9 cellular contexts compared by ENCODE assay signal in genomic region chr4:168585168-168586091, GRCh38.
DNase-seq lines count a peak whose midpoint lies in the region; ATAC-seq and TF ChIP-seq lines count a peak whose summit lies in the region.
"Had no signal": no experiment of that assay in that cellular context is flagged by ENCODE, and none has a peak within 500 bp of the region (broad histone marks: within the 10 kb centered on the region; RNA-seq: fewer than 3 reads in every experiment).

No MANE protein-coding gene starts in this region.

- H3K27me3 Mint-ChIP-seq in stimulated activated naive B cell treated with anti-CD40 and anti-IgM and Interleukin-4, amounts not matched to agents 10 μg/mL and 1 μg/mL and 100 μg/mL, for 72 hours, result peaks cover 16 to 31% of the 10 kb centered on the region in 2 donors

- peak; percentile 47 for TF ChIP-seq CTCF in GM10266 (IDR thresholded peaks at IDR 0.05; ENCODE audit: control insufficient read depth, insufficient read depth, low read depth, missing control alignments)

- ATAC-seq in GM21390 (IDR thresholded peaks at IDR 0.05; ENCODE audit: unreplicated experiment), result peak; percentile 81
- ATAC-seq in HG03571 (IDR thresholded peaks at IDR 0.05; ENCODE audit: unreplicated experiment), result peak; percentile 81
- ATAC-seq in left colon, result peak; percentile 98
- ATAC-seq in stimulated activated naive B cell treated with anti-CD40 and anti-IgM and Interleukin-4, amounts not matched to agents 10 μg/mL and 1 μg/mL and 100 μg/mL, for 72 hours (replicated peaks), result peak; percentile 89

- no peak overlapping the region for H3K27ac Mint-ChIP-seq in stimulated activated naive B cell treated with anti-CD40 and anti-IgM and Interleukin-4, amounts not matched to agents 10 μg/mL and 1 μg/mL and 100 μg/mL, for 72 hours
- H3K27ac Mint-ChIP-seq: activated naive CD4-positive, alpha-beta T cell treated with anti-CD3 and anti-CD28 coated beads, Interleukin-2, amount 50 U/mL, for 24 hours had no signal

- no peak overlapping the region for H3K4me3 Mint-ChIP-seq in stimulated activated naive B cell treated with anti-CD40 and anti-IgM and Interleukin-4, amounts not matched to agents 10 μg/mL and 1 μg/mL and 100 μg/mL, for 72 hours
- H3K4me3 Mint-ChIP-seq: activated naive CD4-positive, alpha-beta T cell treated with anti-CD3 and anti-CD28 coated beads, Interleukin-2, amount 50 U/mL, for 24 hours had no signal

- DNase-seq in GM10266 (ENCODE audit: extremely low spot score), result peak; percentile 40
- peak; percentile 12 for DNase-seq in RKO (ENCODE audit: low spot score)
- DNase-seq in cerebellum (ENCODE audit: low spot score), result peak; percentile 44
- DNase-seq in left colon, result peak; percentile 72 to 77
- DNase-seq in stimulated activated naive B cell treated with anti-CD40 and anti-IgM and Interleukin-4, amounts not matched to agents 10 μg/mL and 1 μg/mL and 100 μg/mL, for 72 hours, result peak; percentile 4
- no peak for DNase-seq in cortex of kidney (lab: John Stamatoyannopoulos, UW)

- peaks cover 2 to 4% of the 10 kb centered on the region in 2 donors for H3K4me1 Mint-ChIP-seq in stimulated activated naive B cell treated with anti-CD40 and anti-IgM and Interleukin-4, amounts not matched to agents 10 μg/mL and 1 μg/mL and 100 μg/mL, for 72 hours
- H3K4me1 Mint-ChIP-seq: activated naive CD4-positive, alpha-beta T cell treated with anti-CD3 and anti-CD28 coated beads, Interleukin-2, amount 50 U/mL, for 24 hours had no signal

- no peaks in the 10 kb centered on the region for H3K36me3 Mint-ChIP-seq in stimulated activated naive B cell treated with anti-CD40 and anti-IgM and Interleukin-4, amounts not matched to agents 10 μg/mL and 1 μg/mL and 100 μg/mL, for 72 hours
- H3K36me3 Mint-ChIP-seq: activated naive CD4-positive, alpha-beta T cell treated with anti-CD3 and anti-CD28 coated beads, Interleukin-2, amount 50 U/mL, for 24 hours had no signal

- intact Hi-C loops in left colon (cut with DNase I, micrococcal nuclease), result loop anchor here in 1 of 2 donors (10.0 kb wide), 1 partner anchor 339 kb away; no protein-coding TSS in a partner anchor

- H3K9me3 Mint-ChIP-seq in stimulated activated naive B cell treated with anti-CD40 and anti-IgM and Interleukin-4, amounts not matched to agents 10 μg/mL and 1 μg/mL and 100 μg/mL, for 72 hours, result peaks cover 6 to 18% of the 10 kb centered on the region in 2 donors
